ENCODE assay signal across 8 cellular contexts in the genomic region with DNA sequence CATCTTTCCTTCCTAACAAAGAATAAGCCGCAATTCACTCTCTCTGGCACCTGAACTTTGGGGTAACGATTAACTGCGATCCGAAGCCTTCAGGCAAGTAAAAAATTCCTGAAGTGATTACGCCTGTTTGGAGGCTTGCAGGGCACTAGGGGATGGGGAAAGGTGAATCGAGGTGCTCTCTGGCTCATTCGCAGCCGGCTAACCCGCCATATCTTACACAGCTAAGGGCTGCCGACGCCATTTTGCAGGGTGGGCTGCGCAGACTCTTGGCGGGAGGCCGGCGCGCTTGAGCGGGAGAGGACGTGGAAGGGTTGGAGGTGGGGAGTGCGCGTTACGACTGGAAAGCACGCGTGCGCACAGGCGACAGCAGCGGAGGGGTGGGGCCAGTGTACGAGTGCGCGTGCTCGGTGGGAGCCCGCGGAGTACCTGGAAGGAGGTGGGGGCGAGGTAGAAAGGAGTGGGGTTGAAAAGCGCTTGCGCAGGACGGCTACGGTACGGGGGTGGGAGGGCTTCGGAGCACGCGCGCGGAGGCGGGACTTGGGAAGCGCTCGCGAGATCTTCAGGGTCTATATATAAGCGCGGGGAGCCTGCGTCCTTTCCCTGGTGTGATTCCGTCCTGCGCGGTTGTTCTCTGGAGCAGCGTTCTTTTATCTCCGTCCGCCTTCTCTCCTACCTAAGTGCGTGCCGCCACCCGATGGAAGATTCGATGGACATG. TPM values are rescaled to one million over a fixed set of nuclear protein-coding genes. Genes with fewer than 3 reads are reported as not detected.
DNase-seq lines count a peak whose midpoint lies in the region; ATAC-seq and TF ChIP-seq lines count a peak whose summit lies in the region.

A gene with protein sequence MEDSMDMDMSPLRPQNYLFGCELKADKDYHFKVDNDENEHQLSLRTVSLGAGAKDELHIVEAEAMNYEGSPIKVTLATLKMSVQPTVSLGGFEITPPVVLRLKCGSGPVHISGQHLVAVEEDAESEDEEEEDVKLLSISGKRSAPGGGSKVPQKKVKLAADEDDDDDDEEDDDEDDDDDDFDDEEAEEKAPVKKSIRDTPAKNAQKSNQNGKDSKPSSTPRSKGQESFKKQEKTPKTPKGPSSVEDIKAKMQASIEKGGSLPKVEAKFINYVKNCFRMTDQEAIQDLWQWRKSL (plus strand): TSS at position 595 of the 715 bp plus-strand sequence. CDS start 100 bp downstream, at position 695.

- no peaks in the 10 kb centered on the region for H3K27me3 ChIP-seq in kidney epithelial cell (ENCODE audit: control insufficient read depth, insufficient read depth, low read length)

- peaks cover 36% of the 10 kb centered on the region for H3K4me1 Mint-ChIP-seq in activated CD4-positive, alpha-beta T cell treated with anti-CD3 and anti-CD28 coated beads for 36 hours

- H3K9me3 Mint-ChIP-seq in activated CD4-positive, alpha-beta T cell treated with anti-CD3 and anti-CD28 coated beads for 36 hours (ENCODE audit: low read depth): no peaks in the 10 kb centered on the region

- H3K4me3 Mint-ChIP-seq in activated CD4-positive, alpha-beta T cell treated with anti-CD3 and anti-CD28 coated beads for 36 hours: peak within 1 kb of the TSS; percentile 88

- peaks cover 3% of the 10 kb centered on the region for H3K36me3 ChIP-seq in kidney epithelial cell (ENCODE audit: control insufficient read depth, insufficient read depth, low read length)

- intact Hi-C loops in activated CD4-positive, alpha-beta T cell treated with anti-CD3 and anti-CD28 coated beads for 36 hours (cut with DNase I, micrococcal nuclease): loop anchor here (1.0 to 10.0 kb wide), 9 partner anchors 619 to 1945 kb away; partner anchors contain the start of genes DUSP1 (in 1 of the 2), FBXW11 (in 1 of the 2), SPDL1 (in 1 of the 2) and STK10 (in 1 of the 2)

- H3K4me3 ChIP-seq in choroid plexus epithelial cell (ENCODE audit: low read depth, low read length): peak within 1 kb of the TSS; percentile 98
- H3K4me3 ChIP-seq in kidney epithelial cell (ENCODE audit: low read depth, low read length): peak within 1 kb of the TSS; percentile 98

- H3K36me3 Mint-ChIP-seq in activated CD4-positive, alpha-beta T cell treated with anti-CD3 and anti-CD28 coated beads for 36 hours (ENCODE audit: low read depth): peaks cover 45% of the 10 kb centered on the region

- peak; percentile 81 for ATAC-seq in HG03442 (IDR thresholded peaks at IDR 0.05; ENCODE audit: unreplicated experiment)
- ATAC-seq in activated CD4-positive, alpha-beta T cell treated with anti-CD3 and anti-CD28 coated beads for 36 hours: peak; percentile 83

- DNase-seq in Ammon's horn (ENCODE audit: low spot score): peak; percentile 98
- peak; percentile 87 for DNase-seq in GM19238 (ENCODE audit: insufficient read length, low spot score)
- DNase-seq in NCI-H524 (lab: John Stamatoyannopoulos, UW): peak; percentile 98
- peak; percentile 99 for DNase-seq in activated CD4-positive, alpha-beta T cell treated with anti-CD3 and anti-CD28 coated beads for 36 hours
- DNase-seq in choroid plexus epithelial cell (ENCODE audit: low read depth): peak; percentile 100
- peak; percentile 83 for DNase-seq in kidney epithelial cell (ENCODE audit: low read depth)
- peak; percentile 97 to 98 for DNase-seq in stimulated activated CD4-positive, alpha-beta T cell treated with anti-CD3 and anti-CD28 coated beads, Interleukin-15, amount 100 ng/mL, for 48 hours (ENCODE audit: low read depth in 2 of 2)

- TF ChIP-seq CTCF in choroid plexus epithelial cell (conservative IDR thresholded peaks at IDR 0.05; ENCODE audit: low read depth, low read length) (no peak), kidney epithelial cell (IDR thresholded peaks at IDR 0.05; ENCODE audit: insufficient read depth, low read length, poor library complexity, severe bottlenecking) (no peak)

- CTCF ChIA-PET in activated CD4-positive, alpha-beta T cell treated with anti-CD3 and anti-CD28 coated beads for 36 hours (lab: Charles Lee): interaction anchor here (0.6 to 1.2 kb wide), 5 partner anchors 8 to 457 kb away, joined by 3 to 6 read pairs (median 3); no protein-coding TSS in a partner anchor

- H3K27ac Mint-ChIP-seq in activated CD4-positive, alpha-beta T cell treated with anti-CD3 and anti-CD28 coated beads for 36 hours: peak within 1 kb of the TSS; percentile 99

- POLR2A ChIA-PET in activated CD4-positive, alpha-beta T cell treated with anti-CD3 and anti-CD28 coated beads for 36 hours (lab: Charles Lee): interaction anchor here (0.5 to 2.0 kb wide), 9 partner anchors 13 to 1110 kb away, joined by 3 to 8 read pairs (median 3); no protein-coding TSS in a partner anchor

- H3K27me3 Mint-ChIP-seq in activated CD4-positive, alpha-beta T cell treated with anti-CD3 and anti-CD28 coated beads for 36 hours: no peaks in the 10 kb centered on the region

RNA-seq across cellular contexts. Expression of the gene that starts here (rescaled TPM):
- 1,000 to 10,000 TPM; 3,156 to 3,905 TPM for total RNA-seq in activated CD4-positive, alpha-beta T cell treated with anti-CD3 and anti-CD28 coated beads for 36 hours
- 1,219 and 1,455 TPM in 2 replicates for total RNA-seq in kidney epithelial cell

Comparison
In these comparisons a context has a peak if more than half of its experiments do, and no peak if none do; other contexts are left out.
1. Peak in every context shown above with its lines: DNase-seq, ATAC-seq and H3K4me3 ChIP-seq.